ENCODE assay signal across 11 cellular contexts in genomic region chr2:33529771-33530481, GRCh38. TPM values are rescaled to one million over a fixed set of nuclear protein-coding genes. Genes with fewer than 3 reads are reported as not detected.
DNase-seq lines count a peak whose midpoint lies in the region; ATAC-seq and TF ChIP-seq lines count a peak whose summit lies in the region.
"Had no signal": no experiment of that assay in that cellular context is flagged by ENCODE, and none has a peak within 500 bp of the region (broad histone marks: within the 10 kb centered on the region; RNA-seq: fewer than 3 reads in every experiment).

No MANE protein-coding gene starts in this region.

- H3K9me3 Mint-ChIP-seq in activated naive CD8-positive, alpha-beta T cell treated with anti-CD3 and anti-CD28 coated beads, Interleukin-2, amount 50 U/mL, for 24 hours, result no peaks in the 10 kb centered on the region
- H3K9me3 Mint-ChIP-seq in activated naive CD8-positive, alpha-beta T cell treated with anti-CD3 and anti-CD28 coated beads for 36 hours, result no peaks in the 10 kb centered on the region
- H3K9me3 Mint-ChIP-seq in stimulated activated memory B cell treated with anti-CD40 and anti-IgM and Interleukin-4, amounts not matched to agents 10 μg/mL and 1 μg/mL and 100 μg/mL, for 72 hours, result no peaks in the 10 kb centered on the region
- no peaks in the 10 kb centered on the region for H3K9me3 Mint-ChIP-seq in progenitor cell of endocrine pancreas (ENCODE audit: low read depth)
- no peaks in the 10 kb centered on the region for H3K9me3 Mint-ChIP-seq in activated CD4-positive, alpha-beta memory T cell treated with anti-CD3 and anti-CD28 coated beads, Interleukin-2, amount 10 ng/mL, durations not matched to agents 7 days and 5 days
- no peaks in the 10 kb centered on the region for H3K9me3 Mint-ChIP-seq in activated naive CD4-positive, alpha-beta T cell treated with anti-CD3 and anti-CD28 coated beads, Interleukin-2, amount 10 ng/mL, durations not matched to agents 7 days and 5 days

- POLR2A ChIA-PET in activated CD4-positive, alpha-beta memory T cell treated with anti-CD3 and anti-CD28 coated beads, Interleukin-2, amount 10 ng/mL, durations not matched to agents 7 days and 5 days (lab: Charles Lee), result no interaction called here

- H3K4me3 Mint-ChIP-seq in activated naive CD8-positive, alpha-beta T cell treated with anti-CD3 and anti-CD28 coated beads, Interleukin-2, amount 50 U/mL, for 24 hours, result no peak overlapping the region
- no peak overlapping the region for H3K4me3 Mint-ChIP-seq in activated naive CD8-positive, alpha-beta T cell treated with anti-CD3 and anti-CD28 coated beads for 36 hours
- no peak overlapping the region for H3K4me3 Mint-ChIP-seq in stimulated activated memory B cell treated with anti-CD40 and anti-IgM and Interleukin-4, amounts not matched to agents 10 μg/mL and 1 μg/mL and 100 μg/mL, for 72 hours
- no peak overlapping the region for H3K4me3 Mint-ChIP-seq in progenitor cell of endocrine pancreas (ENCODE audit: low read depth)
- no peak overlapping the region for H3K4me3 Mint-ChIP-seq in activated CD4-positive, alpha-beta memory T cell treated with anti-CD3 and anti-CD28 coated beads, Interleukin-2, amount 10 ng/mL, durations not matched to agents 7 days and 5 days
- H3K4me3 Mint-ChIP-seq in activated naive CD4-positive, alpha-beta T cell treated with anti-CD3 and anti-CD28 coated beads, Interleukin-2, amount 10 ng/mL, durations not matched to agents 7 days and 5 days, result no peak overlapping the region

- CTCF ChIA-PET in activated CD4-positive, alpha-beta memory T cell treated with anti-CD3 and anti-CD28 coated beads, Interleukin-2, amount 10 ng/mL, durations not matched to agents 7 days and 5 days (lab: Charles Lee), result interaction anchor here (0.6 kb wide), 1 partner anchor 151 kb away, joined by 5 read pairs; no protein-coding TSS in a partner anchor
- CTCF ChIA-PET in activated naive CD4-positive, alpha-beta T cell treated with anti-CD3 and anti-CD28 coated beads, Interleukin-2, amount 10 ng/mL, durations not matched to agents 7 days and 5 days (lab: Charles Lee), result no interaction called here

- DNase-seq in activated naive CD8-positive, alpha-beta T cell treated with anti-CD3 and anti-CD28 coated beads, Interleukin-2, amount 50 U/mL, for 24 hours, result no peak
- DNase-seq in activated naive CD8-positive, alpha-beta T cell treated with anti-CD3 and anti-CD28 coated beads for 36 hours, result no peak
- DNase-seq in M059J (ENCODE audit: low read depth) (peak; percentile 98), epidermal melanocyte (ENCODE audit: insufficient read length, low spot score) (peak; percentile 54), progenitor cell of endocrine pancreas (ENCODE audit: low spot score, unreplicated experiment) (no peak)
- DNase-seq in activated CD4-positive, alpha-beta memory T cell treated with anti-CD3 and anti-CD28 coated beads, Interleukin-2, amount 10 ng/mL, durations not matched to agents 7 days and 5 days, result no peak
- no peak for DNase-seq in activated naive CD4-positive, alpha-beta T cell treated with anti-CD3 and anti-CD28 coated beads, Interleukin-2, amount 10 ng/mL, durations not matched to agents 7 days and 5 days
- DNase-seq: BE2C, posterior cingulate gyrus, tibial artery had no signal

- peak overlapping the region; percentile 52 for H3K27ac Mint-ChIP-seq in activated naive CD8-positive, alpha-beta T cell treated with anti-CD3 and anti-CD28 coated beads, Interleukin-2, amount 50 U/mL, for 24 hours
- H3K27ac Mint-ChIP-seq in activated naive CD8-positive, alpha-beta T cell treated with anti-CD3 and anti-CD28 coated beads for 36 hours, result no peak overlapping the region
- H3K27ac Mint-ChIP-seq in stimulated activated memory B cell treated with anti-CD40 and anti-IgM and Interleukin-4, amounts not matched to agents 10 μg/mL and 1 μg/mL and 100 μg/mL, for 72 hours, result peak overlapping the region; percentile 99
- H3K27ac Mint-ChIP-seq in progenitor cell of endocrine pancreas, result no peak overlapping the region
- no peak overlapping the region for H3K27ac Mint-ChIP-seq in activated CD4-positive, alpha-beta memory T cell treated with anti-CD3 and anti-CD28 coated beads, Interleukin-2, amount 10 ng/mL, durations not matched to agents 7 days and 5 days
- no peak overlapping the region for H3K27ac Mint-ChIP-seq in activated naive CD4-positive, alpha-beta T cell treated with anti-CD3 and anti-CD28 coated beads, Interleukin-2, amount 10 ng/mL, durations not matched to agents 7 days and 5 days

- no peaks in the 10 kb centered on the region for H3K36me3 Mint-ChIP-seq in activated naive CD8-positive, alpha-beta T cell treated with anti-CD3 and anti-CD28 coated beads, Interleukin-2, amount 50 U/mL, for 24 hours (ENCODE audit: low read depth)
- H3K36me3 Mint-ChIP-seq in activated naive CD8-positive, alpha-beta T cell treated with anti-CD3 and anti-CD28 coated beads for 36 hours, result peaks cover 8% of the 10 kb centered on the region
- H3K36me3 Mint-ChIP-seq in stimulated activated memory B cell treated with anti-CD40 and anti-IgM and Interleukin-4, amounts not matched to agents 10 μg/mL and 1 μg/mL and 100 μg/mL, for 72 hours, result peaks cover 74% of the 10 kb centered on the region
- no peaks in the 10 kb centered on the region for H3K36me3 Mint-ChIP-seq in progenitor cell of endocrine pancreas (ENCODE audit: insufficient read depth)
- peaks cover 13% of the 10 kb centered on the region for H3K36me3 Mint-ChIP-seq in activated CD4-positive, alpha-beta memory T cell treated with anti-CD3 and anti-CD28 coated beads, Interleukin-2, amount 10 ng/mL, durations not matched to agents 7 days and 5 days (ENCODE audit: low read depth)
- peaks cover 3% of the 10 kb centered on the region for H3K36me3 Mint-ChIP-seq in activated naive CD4-positive, alpha-beta T cell treated with anti-CD3 and anti-CD28 coated beads, Interleukin-2, amount 10 ng/mL, durations not matched to agents 7 days and 5 days

- H3K4me1 Mint-ChIP-seq in activated naive CD8-positive, alpha-beta T cell treated with anti-CD3 and anti-CD28 coated beads, Interleukin-2, amount 50 U/mL, for 24 hours, result peaks cover 40% of the 10 kb centered on the region
- peaks cover 30% of the 10 kb centered on the region for H3K4me1 Mint-ChIP-seq in activated naive CD8-positive, alpha-beta T cell treated with anti-CD3 and anti-CD28 coated beads for 36 hours
- H3K4me1 Mint-ChIP-seq in stimulated activated memory B cell treated with anti-CD40 and anti-IgM and Interleukin-4, amounts not matched to agents 10 μg/mL and 1 μg/mL and 100 μg/mL, for 72 hours, result peaks cover 76% of the 10 kb centered on the region
- no peaks in the 10 kb centered on the region for H3K4me1 Mint-ChIP-seq in progenitor cell of endocrine pancreas (ENCODE audit: low read depth)
- H3K4me1 Mint-ChIP-seq in activated CD4-positive, alpha-beta memory T cell treated with anti-CD3 and anti-CD28 coated beads, Interleukin-2, amount 10 ng/mL, durations not matched to agents 7 days and 5 days, result peaks cover 11% of the 10 kb centered on the region
- H3K4me1 Mint-ChIP-seq in activated naive CD4-positive, alpha-beta T cell treated with anti-CD3 and anti-CD28 coated beads, Interleukin-2, amount 10 ng/mL, durations not matched to agents 7 days and 5 days, result peaks cover 8% of the 10 kb centered on the region

- no peak for ATAC-seq in activated naive CD8-positive, alpha-beta T cell treated with anti-CD3 and anti-CD28 coated beads, Interleukin-2, amount 50 U/mL, for 24 hours
- ATAC-seq in stimulated activated memory B cell treated with anti-CD40 and anti-IgM and Interleukin-4, amounts not matched to agents 10 μg/mL and 1 μg/mL and 100 μg/mL, for 72 hours, result peak; percentile 57

- no peak for TF ChIP-seq CTCF in progenitor cell of endocrine pancreas (IDR thresholded peaks at IDR 0.05; ENCODE audit: unreplicated experiment)

- no peaks in the 10 kb centered on the region for H3K27me3 Mint-ChIP-seq in activated naive CD8-positive, alpha-beta T cell treated with anti-CD3 and anti-CD28 coated beads, Interleukin-2, amount 50 U/mL, for 24 hours
- no peaks in the 10 kb centered on the region for H3K27me3 Mint-ChIP-seq in activated naive CD8-positive, alpha-beta T cell treated with anti-CD3 and anti-CD28 coated beads for 36 hours
- no peaks in the 10 kb centered on the region for H3K27me3 Mint-ChIP-seq in stimulated activated memory B cell treated with anti-CD40 and anti-IgM and Interleukin-4, amounts not matched to agents 10 μg/mL and 1 μg/mL and 100 μg/mL, for 72 hours
- peaks cover 26% of the 10 kb centered on the region for H3K27me3 Mint-ChIP-seq in progenitor cell of endocrine pancreas
- H3K27me3 Mint-ChIP-seq in activated CD4-positive, alpha-beta memory T cell treated with anti-CD3 and anti-CD28 coated beads, Interleukin-2, amount 10 ng/mL, durations not matched to agents 7 days and 5 days, result no peaks in the 10 kb centered on the region
- H3K27me3 Mint-ChIP-seq in activated naive CD4-positive, alpha-beta T cell treated with anti-CD3 and anti-CD28 coated beads, Interleukin-2, amount 10 ng/mL, durations not matched to agents 7 days and 5 days, result no peaks in the 10 kb centered on the region

RNA-seq across cellular contexts. Expression of gene RASGRP3, which starts 53.5 kb away (rescaled TPM):
- total RNA-seq in activated naive CD8-positive, alpha-beta T cell treated with anti-CD3 and anti-CD28 coated beads for 36 hours, result 1 to 10 TPM; 5.5 to 5.8 TPM
- total RNA-seq in M059J (2014; rRNA removed; shearing (Covaris generic)), result 24.5 and 26.4 TPM in 2 replicates
- 0.49 TPM in 1 of 2 replicates, not detected in the other for total RNA-seq in progenitor cell of endocrine pancreas
- total RNA-seq in activated CD4-positive, alpha-beta memory T cell treated with anti-CD3 and anti-CD28 coated beads, Interleukin-2, amount 10 ng/mL, durations not matched to agents 7 days and 5 days, result 1 to 10 TPM; 6.3 to 8.4 TPM

Comparison
In these comparisons a context has a peak if more than half of its experiments do, and no peak if none do; other contexts are left out.
1. H3K27ac Mint-ChIP-seq: peak in activated naive CD8-positive, alpha-beta T cell treated with anti-CD3 and anti-CD28 coated beads, Interleukin-2, amount 50 U/mL, for 24 hours (single experiment) and stimulated activated memory B cell treated with anti-CD40 and anti-IgM and Interleukin-4, amounts not matched to agents 10 μg/mL and 1 μg/mL and 100 μg/mL, for 72 hours (single experiment); none in activated naive CD8-positive, alpha-beta T cell treated with anti-CD3 and anti-CD28 coated beads for 36 hours (single experiment), progenitor cell of endocrine pancreas (single experiment), activated CD4-positive, alpha-beta memory T cell treated with anti-CD3 and anti-CD28 coated beads, Interleukin-2, amount 10 ng/mL, durations not matched to agents 7 days and 5 days (single experiment) and activated naive CD4-positive, alpha-beta T cell treated with anti-CD3 and anti-CD28 coated beads, Interleukin-2, amount 10 ng/mL, durations not matched to agents 7 days and 5 days (single experiment).
2. DNase-seq: peak in M059J (single experiment) and epidermal melanocyte (single experiment); none in activated naive CD8-positive, alpha-beta T cell treated with anti-CD3 and anti-CD28 coated beads, Interleukin-2, amount 50 U/mL, for 24 hours (single experiment), activated naive CD8-positive, alpha-beta T cell treated with anti-CD3 and anti-CD28 coated beads for 36 hours (single experiment), progenitor cell of endocrine pancreas (single experiment), activated CD4-positive, alpha-beta memory T cell treated with anti-CD3 and anti-CD28 coated beads, Interleukin-2, amount 10 ng/mL, durations not matched to agents 7 days and 5 days (single experiment) and activated naive CD4-positive, alpha-beta T cell treated with anti-CD3 and anti-CD28 coated beads, Interleukin-2, amount 10 ng/mL, durations not matched to agents 7 days and 5 days (single experiment).